In genomic region chr13:107964356-107964755, GRCh38 we compare ENCODE assay signal across 19 cellular contexts.
DNase-seq lines count a peak whose midpoint lies in the region; ATAC-seq and FAIRE-seq lines count a peak whose summit lies in the region.
"Had no signal": no experiment of that assay in that cellular context is flagged by ENCODE, and none has a peak within 500 bp of the region (broad histone marks: within the 10 kb centered on the region; RNA-seq: fewer than 3 reads in every experiment).

No MANE protein-coding gene starts in this region.

- DNase-seq in DMS 273 treated with DMSO at 0.1 percent for 48 hours (lab: John Stamatoyannopoulos, UW) (peak; percentile 30), NCI-H1436 (lab: John Stamatoyannopoulos, UW) (peak; percentile 68), NCI-H345 treated with DMSO at 0.1 percent for 48 hours (lab: John Stamatoyannopoulos, UW; ENCODE audit: unreplicated experiment) (peak; percentile 35), amniotic epithelial cell (ENCODE audit: low read depth) (peak; percentile 7), DMS114 treated with DMSO at 0.1 percent for 48 hours (lab: John Stamatoyannopoulos, UW; ENCODE audit: unreplicated experiment) (no peak), GM19239 (ENCODE audit: insufficient read length, low spot score) (no peak), ureter (ENCODE audit: low spot score) (no peak)
- DNase-seq: activated CD8-positive, alpha-beta memory T cell treated with anti-CD3 and anti-CD28 coated beads for 24 hours; CD8-positive, alpha-beta T cell; esophagus squamous epithelium; GF-D8; glutamatergic neuron; lower lobe of right lung; MG63; pancreas; SIG-M5; T-helper 17 cell had no signal

- ATAC-seq in GM19351 (IDR thresholded peaks at IDR 0.05; ENCODE audit: unreplicated experiment): no peak
- ATAC-seq: CD8-positive, alpha-beta T cell; lower lobe of right lung; pancreas; T-helper 17 cell had no signal

- FAIRE-seq in GM19239 (lab: Jason Lieb, UNC): no peak
- FAIRE-seq: GM12891, pancreas had no signal

Comparison
In these comparisons a context has a peak if more than half of its experiments do, and no peak if none do; other contexts are left out.
1. DNase-seq: peak in DMS 273 treated with DMSO at 0.1 percent for 48 hours (single experiment), NCI-H1436 (single experiment), NCI-H345 treated with DMSO at 0.1 percent for 48 hours (single experiment) and amniotic epithelial cell (single experiment); none in DMS114 treated with DMSO at 0.1 percent for 48 hours (single experiment), GM19239 (single experiment) and ureter (single experiment).